ENCODE assay signal across 8 cellular contexts in the genomic region with DNA sequence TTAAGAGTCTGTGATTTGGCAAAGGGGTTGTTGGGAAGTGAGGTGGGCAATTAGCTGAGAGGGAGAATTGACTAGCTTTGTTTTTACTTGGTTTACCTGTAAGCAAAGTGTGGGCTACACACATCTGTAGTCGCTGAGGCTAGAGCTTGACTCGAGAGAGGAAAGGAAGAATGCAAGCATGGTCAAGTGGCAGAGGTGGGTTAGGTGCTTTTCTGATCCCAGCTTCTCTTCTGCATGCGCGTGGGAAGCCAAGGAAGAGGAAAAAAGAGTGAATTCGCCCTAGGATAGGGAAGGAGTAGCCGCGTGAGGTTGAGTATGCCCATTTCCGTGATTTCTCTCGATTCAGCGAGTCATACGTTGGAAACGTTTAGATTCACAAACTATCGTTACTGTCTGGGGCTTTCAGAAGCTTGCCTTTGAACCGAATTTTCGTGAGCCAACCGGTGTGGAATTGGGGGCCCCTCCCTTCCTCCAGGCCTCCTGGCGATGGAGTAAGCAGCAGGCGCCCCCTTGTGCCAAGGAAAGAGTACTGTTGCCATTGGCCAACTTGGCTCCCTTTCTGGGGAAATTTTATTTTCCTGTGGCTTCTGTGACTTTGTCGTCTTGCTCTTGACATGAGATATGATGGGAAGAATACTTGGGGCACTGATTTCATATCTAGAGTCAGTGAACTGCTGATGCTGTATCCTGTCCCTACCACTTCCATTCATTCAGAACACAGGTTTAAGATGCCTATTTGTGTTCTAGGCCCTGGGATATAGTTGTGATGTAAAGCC. TPM values are rescaled to one million over a fixed set of nuclear protein-coding genes. Genes with fewer than 3 reads are reported as not detected.
DNase-seq lines count a peak whose midpoint lies in the region; ATAC-seq and TF ChIP-seq lines count a peak whose summit lies in the region.

No MANE protein-coding gene starts in this region.

- DNase-seq in DMS79 (lab: John Stamatoyannopoulos, UW) = peak; percentile 83
- DNase-seq in HUDEP-2 (lab: John Stamatoyannopoulos, UW; ENCODE audit: unreplicated experiment in 76 of 76) = peak in 72 of 76 experiments; percentile 26 to 89 (median 78)
- DNase-seq in NOMO-1 treated with DMSO at 0.1 percent for 48 hours (lab: John Stamatoyannopoulos, UW; ENCODE audit: unreplicated experiment) = peak; percentile 86
- peak; percentile 75 for DNase-seq in activated CD8-positive, alpha-beta memory T cell treated with anti-CD3 and anti-CD28 coated beads, Interleukin-2, amount 50 U/mL, for 24 hours (ENCODE audit: extremely low read depth)
- peak; percentile 78 for DNase-seq in endothelial cell (ENCODE audit: low spot score)
- peak; percentile 66 to 79 for DNase-seq in mesothelial cell of epicardium (ENCODE audit: low spot score in 2 of 2, unreplicated experiment in 2 of 2)
- peak; percentile 65 to 85 for DNase-seq in stimulated activated CD8-positive, alpha-beta memory T cell treated with anti-CD3 and anti-CD28 coated beads, Interleukin-15, amount 100 ng/mL, for 4 hours (ENCODE audit: low read depth in 2 of 2)

- no peak for ATAC-seq in GM19395 (IDR thresholded peaks at IDR 0.05; ENCODE audit: unreplicated experiment)

- H3K36me3 Mint-ChIP-seq in endothelial cell (ENCODE audit: low read depth, unreplicated experiment) = peaks cover 2% of the 10 kb centered on the region
- H3K36me3 Mint-ChIP-seq in mesothelial cell of epicardium = peaks cover 5% of the 10 kb centered on the region

- peaks cover 57% of the 10 kb centered on the region for H3K4me1 Mint-ChIP-seq in endothelial cell (ENCODE audit: unreplicated experiment)
- H3K4me1 Mint-ChIP-seq in mesothelial cell of epicardium = peaks cover 51% of the 10 kb centered on the region

- TF ChIP-seq CTCF in endothelial cell (IDR thresholded peaks at IDR 0.05; ENCODE audit: unreplicated experiment) = peak; percentile 86
- peak; percentile 85 for TF ChIP-seq CTCF in mesothelial cell of epicardium (IDR thresholded peaks at IDR 0.05; ENCODE audit: unreplicated experiment)

- H3K9me3 Mint-ChIP-seq in endothelial cell (ENCODE audit: unreplicated experiment) (no peaks in the 10 kb centered on the region), mesothelial cell of epicardium (no peaks in the 10 kb centered on the region)

- peak overlapping the region; percentile 67 for H3K27ac Mint-ChIP-seq in endothelial cell (ENCODE audit: unreplicated experiment)
- peak overlapping the region; percentile 77 for H3K27ac Mint-ChIP-seq in mesothelial cell of epicardium

- H3K27me3 Mint-ChIP-seq in endothelial cell (ENCODE audit: unreplicated experiment) (peaks cover 18% of the 10 kb centered on the region), mesothelial cell of epicardium (ENCODE audit: low read depth) (no peaks in the 10 kb centered on the region)

- peak overlapping the region; percentile 83 for H3K4me3 Mint-ChIP-seq in endothelial cell (ENCODE audit: unreplicated experiment)
- H3K4me3 Mint-ChIP-seq in mesothelial cell of epicardium = peak overlapping the region; percentile 98

RNA-seq across cellular contexts. Expression of a gene that starts 1.3 kb away (rescaled TPM):
- total RNA-seq in endothelial cell (ENCODE audit: unreplicated experiment) = 7.6 TPM
- 10.7 to 14.0 TPM (median 13.1 TPM) in 3 replicates for total RNA-seq in mesothelial cell of epicardium

RNA-seq across cellular contexts. Expression of a gene that starts 37.5 kb away (rescaled TPM):
- 32.4 TPM for total RNA-seq in endothelial cell (ENCODE audit: unreplicated experiment)
- 25.8 to 28.8 TPM (median 28.4 TPM) in 3 replicates for total RNA-seq in mesothelial cell of epicardium
